24 cellular contexts compared by ENCODE assay signal in genomic region chr4:138063581-138063980, GRCh38.
DNase-seq lines count a peak whose midpoint lies in the region; ATAC-seq and TF ChIP-seq lines count a peak whose summit lies in the region.
"Had no signal": no experiment of that assay in that cellular context is flagged by ENCODE, and none has a peak within 500 bp of the region (broad histone marks: within the 10 kb centered on the region; RNA-seq: fewer than 3 reads in every experiment).

No MANE protein-coding gene starts in this region.

- H3K27ac Mint-ChIP-seq in type B pancreatic cell: no peak overlapping the region
- H3K27ac Mint-ChIP-seq: activated CD4-positive, alpha-beta T cell treated with anti-CD3 and anti-CD28 coated beads, Interleukin-2, amount 10 ng/mL, durations not matched to agents 7 days and 5 days; activated CD8-positive, alpha-beta memory T cell treated with anti-CD3 and anti-CD28 coated beads, Interleukin-2, amount 10 ng/mL, durations not matched to agents 7 days and 5 days; CD4-positive, alpha-beta memory T cell had no signal

- H3K9me3 Mint-ChIP-seq in type B pancreatic cell: peaks cover 5% of the 10 kb centered on the region
- H3K9me3 Mint-ChIP-seq: activated CD4-positive, alpha-beta T cell treated with anti-CD3 and anti-CD28 coated beads, Interleukin-2, amount 10 ng/mL, durations not matched to agents 7 days and 5 days had no signal

- peak; percentile 78 for ATAC-seq in HG02938 (IDR thresholded peaks at IDR 0.05; ENCODE audit: unreplicated experiment)
- ATAC-seq in GM19035 (IDR thresholded peaks at IDR 0.05; ENCODE audit: unreplicated experiment): no peak
- ATAC-seq: activated CD8-positive, alpha-beta memory T cell treated with anti-CD3 and anti-CD28 coated beads, Interleukin-2, amount 10 ng/mL, durations not matched to agents 7 days and 5 days; left cardiac atrium; psoas muscle had no signal

- no peak overlapping the region for H3K4me3 Mint-ChIP-seq in type B pancreatic cell
- H3K4me3 Mint-ChIP-seq: activated CD4-positive, alpha-beta T cell treated with anti-CD3 and anti-CD28 coated beads, Interleukin-2, amount 10 ng/mL, durations not matched to agents 7 days and 5 days; activated CD8-positive, alpha-beta memory T cell treated with anti-CD3 and anti-CD28 coated beads, Interleukin-2, amount 10 ng/mL, durations not matched to agents 7 days and 5 days; CD4-positive, alpha-beta memory T cell had no signal

- no peak overlapping the region for H3K4me3 ChIP-seq in cardiac fibroblast (replicated peaks in 1 of 2; ENCODE audit: low read depth in 2 of 2, low read length in 2 of 2)
- H3K4me3 ChIP-seq: psoas muscle, stomach, transverse colon had no signal

- H3K4me1 Mint-ChIP-seq in type B pancreatic cell (ENCODE audit: unreplicated experiment): no peaks in the 10 kb centered on the region
- H3K4me1 Mint-ChIP-seq: activated CD4-positive, alpha-beta T cell treated with anti-CD3 and anti-CD28 coated beads, Interleukin-2, amount 10 ng/mL, durations not matched to agents 7 days and 5 days; activated CD8-positive, alpha-beta memory T cell treated with anti-CD3 and anti-CD28 coated beads, Interleukin-2, amount 10 ng/mL, durations not matched to agents 7 days and 5 days; CD4-positive, alpha-beta memory T cell had no signal

- H3K27me3 Mint-ChIP-seq in type B pancreatic cell: no peaks in the 10 kb centered on the region
- H3K27me3 Mint-ChIP-seq: activated CD4-positive, alpha-beta T cell treated with anti-CD3 and anti-CD28 coated beads, Interleukin-2, amount 10 ng/mL, durations not matched to agents 7 days and 5 days; activated CD8-positive, alpha-beta memory T cell treated with anti-CD3 and anti-CD28 coated beads, Interleukin-2, amount 10 ng/mL, durations not matched to agents 7 days and 5 days; CD4-positive, alpha-beta memory T cell had no signal

- TF ChIP-seq CTCF in cardiac fibroblast (IDR thresholded peaks at IDR 0.05; ENCODE audit: low read depth, low read length): peak; percentile 19
- peak; percentile 30 for TF ChIP-seq CTCF in type B pancreatic cell (conservative IDR thresholded peaks at IDR 0.05)

- DNase-seq in DMS53 (lab: John Stamatoyannopoulos, UW) (peak; percentile 3), DMS53 treated with DMSO at 0.1 percent for 48 hours (lab: John Stamatoyannopoulos, UW; ENCODE audit: unreplicated experiment) (no peak), cardiac fibroblast (ENCODE audit: low read depth in 2 of 2) (no peak), type B pancreatic cell (ENCODE audit: extremely low spot score, unreplicated experiment) (no peak), T-helper 1 cell (no peak), NCI-H146 (lab: John Stamatoyannopoulos, UW) (no peak)
- DNase-seq: activated CD4-positive, alpha-beta T cell treated with anti-CD3 and anti-CD28 coated beads, Interleukin-2, amount 10 ng/mL, durations not matched to agents 7 days and 5 days; activated CD8-positive, alpha-beta memory T cell treated with anti-CD3 and anti-CD28 coated beads, Interleukin-2, amount 10 ng/mL, durations not matched to agents 7 days and 5 days; activated naive CD4-positive, alpha-beta T cell treated with anti-CD3 and anti-CD28 coated beads, Interleukin-2, amount 50 U/mL, for 16 hours; anterior cingulate cortex; CD4-positive, alpha-beta memory T cell; central memory CD4-positive, alpha-beta T cell; DMS 273 treated with DMSO at 0.1 percent for 48 hours; left cardiac atrium; NCI-H1092 treated with DMSO at 0.1 percent for 48 hours; NCI-H1930; NCI-H526 treated with DMSO at 0.1 percent for 48 hours; psoas muscle; RPMI8226; stimulated activated CD4-positive, alpha-beta T cell treated with anti-CD3 and anti-CD28 coated beads, Interleukin-15, amount 100 ng/mL, for 24 hours; stomach; transverse colon had no signal

- H3K36me3 Mint-ChIP-seq in type B pancreatic cell: peaks cover 7% of the 10 kb centered on the region
- H3K36me3 Mint-ChIP-seq: activated CD8-positive, alpha-beta memory T cell treated with anti-CD3 and anti-CD28 coated beads, Interleukin-2, amount 10 ng/mL, durations not matched to agents 7 days and 5 days; CD4-positive, alpha-beta memory T cell had no signal
